Comparison of ENCODE assay signal across 23 cellular contexts in genomic region chr5:102306121-102306520, GRCh38. TPM values are rescaled to one million over a fixed set of nuclear protein-coding genes. Genes with fewer than 3 reads are reported as not detected.
"Had no signal": no experiment of that assay in that cellular context is flagged by ENCODE, and none has a peak within 500 bp of the region (broad histone marks: within the 10 kb centered on the region; RNA-seq: fewer than 3 reads in every experiment).

No MANE protein-coding gene starts in this region.

- H3K4me3 ChIP-seq: colonic mucosa, esophagus muscularis mucosa, lung, mucosa of descending colon, pancreas, right lobe of liver, stomach, thyroid gland had no signal

- ATAC-seq: left lobe of liver; mucosa of descending colon; natural killer cell treated with Interleukin-12 subunit alpha and Interleukin-12 subunit beta and Interleukin-15 and Interleukin-18, amount 100 ng/mL, for 72 hours; pancreas; right lobe of liver had no signal

- DNase-seq: colonic mucosa; effector CD8-positive, alpha-beta T cell; endodermal cell; foreskin melanocyte; glutamatergic neuron; mesenchymal stem cell; mucosa of descending colon; naive B cell; pancreas; right lobe of liver; small intestine; stimulated activated CD4-positive, alpha-beta T cell treated with anti-CD3 and anti-CD28 coated beads, Interleukin-1b, Interleukin-23, amount 100 ng/mL, for 48 hours; stimulated activated CD4-positive, alpha-beta T cell treated with anti-CD3 and anti-CD28 coated beads, Interleukin-4, amount 100 ng/mL, for 1 hour; stimulated activated CD8-positive, alpha-beta memory T cell treated with anti-CD3 and anti-CD28 coated beads, Interleukin-4, amount 100 ng/mL, for 48 hours; stimulated activated naive CD4-positive, alpha-beta T cell treated with Interleukin-2 at 50 U/mL for 16 hours; stomach; thyroid gland had no signal

- H3K27me3 ChIP-seq: colonic mucosa, esophagus muscularis mucosa, neutrophil, pancreas, right lobe of liver, stomach, thyroid gland had no signal

- H3K36me3 ChIP-seq: colonic mucosa, esophagus muscularis mucosa, neutrophil, pancreas, right lobe of liver, stomach, thyroid gland had no signal

- H3K4me1 ChIP-seq: colonic mucosa, esophagus muscularis mucosa, pancreas, right lobe of liver, stomach, thyroid gland had no signal

- H3K9me3 ChIP-seq: colonic mucosa, esophagus muscularis mucosa, mucosa of descending colon, neutrophil, pancreas, right lobe of liver, stomach, thyroid gland had no signal

- H3K27ac ChIP-seq: colonic mucosa, esophagus muscularis mucosa, neutrophil, pancreas, right lobe of liver, stomach, thyroid gland had no signal

RNA-seq across cellular contexts. Expression of gene SLCO4C1, which starts 10.0 kb away (rescaled TPM):
- total RNA-seq: pulmonary artery endothelial cell had no signal
